In genomic region chr4:139664442-139664841, GRCh38 we compare ENCODE assay signal across 24 cellular contexts. TPM values are rescaled to one million over a fixed set of nuclear protein-coding genes. Genes with fewer than 3 reads are reported as not detected.
A peak's percentile ranks its signal among the peaks of the same experiment; 100 is the strongest.
DNase-seq lines count a peak whose midpoint lies in the region; ATAC-seq and TF ChIP-seq lines count a peak whose summit lies in the region.
"Had no signal": no experiment of that assay in that cellular context is flagged by ENCODE, and none has a peak within 500 bp of the region (broad histone marks: within the 10 kb centered on the region; RNA-seq: fewer than 3 reads in every experiment).

No MANE protein-coding gene starts in this region.

- H4K20me1 ChIP-seq in mammary epithelial cell (ENCODE audit: insufficient read depth, low read length): no peaks in the 10 kb centered on the region

- peak overlapping the region; percentile 93 for H3K27ac Mint-ChIP-seq in MCF 10A (ENCODE audit: low read depth, unreplicated experiment)
- peak overlapping the region in 2 of 3 experiments; percentile 69 to 70 for H3K27ac Mint-ChIP-seq in nephron
- peak overlapping the region; percentile 10 for H3K27ac Mint-ChIP-seq in type B pancreatic cell
- H3K27ac Mint-ChIP-seq in activated CD4-positive, alpha-beta T cell treated with anti-CD3 and anti-CD28 coated beads, Interleukin-2, amount 10 ng/mL, durations not matched to agents 7 days and 5 days: no peak overlapping the region
- H3K27ac Mint-ChIP-seq: CD8-positive, alpha-beta T cell; H9; IgD-negative memory B cell; stimulated activated naive B cell treated with anti-CD40 and anti-IgM and Interleukin-4, amounts not matched to agents 10 μg/mL and 1 μg/mL and 100 μg/mL, for 72 hours had no signal

- H3K4me1 ChIP-seq in mammary epithelial cell (ENCODE audit: insufficient read depth, low read length): peaks cover 13% of the 10 kb centered on the region
- peaks cover 15% of the 10 kb centered on the region for H3K4me1 ChIP-seq in colonic mucosa

- POLR2A ChIA-PET in MCF 10A (lab: Yijun Ruan, JAX): interaction anchor here (0.8 to 3.4 kb wide), 5 partner anchors 19 to 709 kb away, joined by 4 to 21 read pairs (median 17); partner anchors contain the start of genes MAML3, SCOC and SETD7
- POLR2A ChIA-PET in activated CD4-positive, alpha-beta T cell treated with anti-CD3 and anti-CD28 coated beads, Interleukin-2, amount 10 ng/mL, durations not matched to agents 7 days and 5 days (lab: Charles Lee): no interaction called here

- in situ Hi-C loops in mammary epithelial cell (cut with MboI; ENCODE audit: low sequenced_read_pairs in 2 of 2): loop anchor here in 1 of 2 donors (25.0 kb wide), 1 partner anchor 598 kb away; no protein-coding TSS in a partner anchor

- H3K9ac ChIP-seq in mammary epithelial cell (ENCODE audit: insufficient read depth, low read length) (no peak overlapping the region), colonic mucosa (ENCODE audit: low read depth in 2 of 2, low read length in 2 of 2) (no peak overlapping the region)

- H3K4me3 Mint-ChIP-seq in MCF 10A (ENCODE audit: unreplicated experiment) (no peak overlapping the region), nephron (peak overlapping the region in 2 of 3 experiments; percentile 16 to 28), type B pancreatic cell (peak overlapping the region; percentile 37)
- no peak overlapping the region for H3K4me3 Mint-ChIP-seq in activated CD4-positive, alpha-beta T cell treated with anti-CD3 and anti-CD28 coated beads, Interleukin-2, amount 10 ng/mL, durations not matched to agents 7 days and 5 days

- H3K27me3 Mint-ChIP-seq in MCF 10A (ENCODE audit: insufficient read depth, unreplicated experiment) (no peaks in the 10 kb centered on the region), nephron (ENCODE audit: low read depth) (no peaks in the 10 kb centered on the region), type B pancreatic cell (no peaks in the 10 kb centered on the region)
- no peaks in the 10 kb centered on the region for H3K27me3 Mint-ChIP-seq in activated CD4-positive, alpha-beta T cell treated with anti-CD3 and anti-CD28 coated beads, Interleukin-2, amount 10 ng/mL, durations not matched to agents 7 days and 5 days

- H3K4me3 ChIP-seq in mammary epithelial cell (replicated peaks in 1 of 3; ENCODE audit: insufficient read depth in 1 of 3, low read depth in 2 of 3, low read length in 3 of 3): no peak overlapping the region
- no peak overlapping the region for H3K4me3 ChIP-seq in colonic mucosa
- H3K4me3 ChIP-seq: suprapubic skin had no signal

- H3K4me2 ChIP-seq in mammary epithelial cell (ENCODE audit: insufficient read depth, low read depth, low read length): no peak overlapping the region

- dilution Hi-C loops in mammary epithelial cell (cut with HindIII; ENCODE audit: low sequenced_read_pairs): no loop called here

- H3K27ac ChIP-seq in mammary epithelial cell (ENCODE audit: insufficient read depth, low read depth, low read length) (no peak overlapping the region), colonic mucosa (peak overlapping the region; percentile 94)

- DNase-seq in MCF 10A (ENCODE audit: unreplicated experiment) (no peak), mammary epithelial cell (no peak), colonic mucosa (no peak), type B pancreatic cell (ENCODE audit: extremely low spot score, unreplicated experiment) (no peak), NCI-H526 (lab: John Stamatoyannopoulos, UW) (no peak)
- no peak for DNase-seq in activated CD4-positive, alpha-beta T cell treated with anti-CD3 and anti-CD28 coated beads, Interleukin-2, amount 10 ng/mL, durations not matched to agents 7 days and 5 days
- DNase-seq: 8988T; activated CD4-positive, alpha-beta T cell treated with anti-CD3 and anti-CD28 coated beads for 48 hours; activated gamma-delta T cell; activated T-cell treated with anti-CD3 and anti-CD28 coated beads, Interleukin-2, amount 50 U/mL, for 1 hour; CD8-positive, alpha-beta T cell; DMS 273 treated with DMSO at 0.1 percent for 48 hours; H9; islet precursor cell; NCI-H1105; NCI-H2081 treated with DMSO at 0.1 percent for 48 hours; NCI-H345; stimulated activated naive B cell treated with anti-CD40 and anti-IgM and Interleukin-4, amounts not matched to agents 10 μg/mL and 1 μg/mL and 100 μg/mL, for 72 hours had no signal

- no peak for ATAC-seq in GM21528 (IDR thresholded peaks at IDR 0.05; ENCODE audit: low FRiP score, unreplicated experiment)
- ATAC-seq: CD8-positive, alpha-beta T cell; SK-N-SH treated with all-trans-retinoic acid at 6 μM for 48 hours had no signal

- no peaks in the 10 kb centered on the region for H3K36me3 Mint-ChIP-seq in MCF 10A (ENCODE audit: insufficient read depth, unreplicated experiment)
- H3K36me3 Mint-ChIP-seq in nephron (ENCODE audit: low read depth): no peaks in the 10 kb centered on the region
- H3K36me3 Mint-ChIP-seq in type B pancreatic cell: peaks cover 3% of the 10 kb centered on the region
- peaks cover 12% of the 10 kb centered on the region for H3K36me3 Mint-ChIP-seq in activated CD4-positive, alpha-beta T cell treated with anti-CD3 and anti-CD28 coated beads, Interleukin-2, amount 10 ng/mL, durations not matched to agents 7 days and 5 days (ENCODE audit: low read depth)

- TF ChIP-seq CTCF in MCF 10A (IDR thresholded peaks at IDR 0.05; ENCODE audit: unreplicated experiment): no peak
- no peak for TF ChIP-seq CTCF in mammary epithelial cell (conservative IDR thresholded peaks at IDR 0.05 in 1 of 2, IDR thresholded peaks at IDR 0.05 in 1 of 2; ENCODE audit: extremely low read depth in 1 of 2, insufficient read depth in 1 of 2, low read depth in 1 of 2, low read length in 2 of 2)
- no peak for TF ChIP-seq CTCF in colonic mucosa (IDR thresholded peaks at IDR 0.05)
- no peak for TF ChIP-seq CTCF in nephron (IDR thresholded peaks at IDR 0.05; ENCODE audit: unreplicated experiment in 3 of 3)
- no peak for TF ChIP-seq CTCF in type B pancreatic cell (conservative IDR thresholded peaks at IDR 0.05)

- WGBS in mammary epithelial cell (ENCODE audit: low coverage, missing lambda C conversion rate): 79% methylated on average over 2 of the region's 2 CpGs

- intact Hi-C loops in MCF 10A (cut with micrococcal nuclease) (no loop called here), mammary epithelial cell (cut with micrococcal nuclease) (loop anchor here (10.0 kb wide), 1 partner anchor 220 kb away; no protein-coding TSS in a partner anchor), colonic mucosa (cut with DNase I) (no loop called here)

- BruUV-seq in MCF 10A (replicated peaks; lab: Mats Ljungman, UMichigan) (no TSS peak), mammary epithelial cell (replicated peaks; lab: Mats Ljungman, UMichigan) (no TSS peak)

- H3K4me1 Mint-ChIP-seq in MCF 10A (ENCODE audit: insufficient read depth, unreplicated experiment) (peaks cover 15% of the 10 kb centered on the region), nephron (peaks cover 44% of the 10 kb centered on the region), type B pancreatic cell (ENCODE audit: unreplicated experiment) (peaks cover 44% of the 10 kb centered on the region)
- peaks cover 46% of the 10 kb centered on the region for H3K4me1 Mint-ChIP-seq in activated CD4-positive, alpha-beta T cell treated with anti-CD3 and anti-CD28 coated beads, Interleukin-2, amount 10 ng/mL, durations not matched to agents 7 days and 5 days

- no peaks in the 10 kb centered on the region for H3K27me3 ChIP-seq in mammary epithelial cell (ENCODE audit: insufficient read depth, low read length)
- no peaks in the 10 kb centered on the region for H3K27me3 ChIP-seq in colonic mucosa
- H3K27me3 ChIP-seq: suprapubic skin had no signal

- CTCF ChIA-PET in MCF 10A (lab: Yijun Ruan, JAX) (interaction anchor here (0.7 to 24.2 kb wide), 8 partner anchors 8 to 921 kb away, joined by 3 to 476 read pairs (median 4); no protein-coding TSS in a partner anchor), mammary epithelial cell (lab: Charles Lee; ENCODE audit: low non-redundant PET) (interaction anchor here (0.6 kb wide), 1 partner anchor 349 kb away, joined by 3 read pairs; no protein-coding TSS in a partner anchor)
- CTCF ChIA-PET in activated CD4-positive, alpha-beta T cell treated with anti-CD3 and anti-CD28 coated beads, Interleukin-2, amount 10 ng/mL, durations not matched to agents 7 days and 5 days (lab: Charles Lee): interaction anchor here (0.6 to 4.6 kb wide), 6 partner anchors 9 to 626 kb away, joined by 3 to 35 read pairs (median 4); no protein-coding TSS in a partner anchor

- no peaks in the 10 kb centered on the region for H3K36me3 ChIP-seq in mammary epithelial cell (ENCODE audit: insufficient read depth, low read length)
- no peaks in the 10 kb centered on the region for H3K36me3 ChIP-seq in colonic mucosa
- H3K36me3 ChIP-seq: suprapubic skin had no signal

- H3K9me3 Mint-ChIP-seq in MCF 10A (ENCODE audit: unreplicated experiment): no peaks in the 10 kb centered on the region
- H3K9me3 Mint-ChIP-seq in nephron: no peaks in the 10 kb centered on the region
- H3K9me3 Mint-ChIP-seq in type B pancreatic cell: peaks cover under 1% of the 10 kb centered on the region
- no peaks in the 10 kb centered on the region for H3K9me3 Mint-ChIP-seq in activated CD4-positive, alpha-beta T cell treated with anti-CD3 and anti-CD28 coated beads, Interleukin-2, amount 10 ng/mL, durations not matched to agents 7 days and 5 days
- H3K9me3 Mint-ChIP-seq: CD8-positive, alpha-beta T cell; IgD-negative memory B cell; stimulated activated naive B cell treated with anti-CD40 and anti-IgM and Interleukin-4, amounts not matched to agents 10 μg/mL and 1 μg/mL and 100 μg/mL, for 72 hours; T-helper 2 cell treated with Interferon-gamma antibody and Interleukin-4, amounts not matched to agents 5 μg/mL and 100 μg/mL, for 36 hours had no signal

- H3K79me2 ChIP-seq in mammary epithelial cell (ENCODE audit: insufficient read depth, low read length): peaks cover 17% of the 10 kb centered on the region

- H3K9me3 ChIP-seq in mammary epithelial cell (replicated peaks; ENCODE audit: insufficient read depth, low read length): no peaks in the 10 kb centered on the region
- H3K9me3 ChIP-seq in colonic mucosa: no peaks in the 10 kb centered on the region
- H3K9me3 ChIP-seq: suprapubic skin had no signal

- H2AFZ ChIP-seq in mammary epithelial cell (ENCODE audit: low read depth, low read length): no peak overlapping the region

RNA-seq across cellular contexts. Expression of gene MGST2, which starts 1.2 kb away (rescaled TPM):
- total RNA-seq in MCF 10A (2022) (27.5 and 41.5 TPM in 2 replicates), mammary epithelial cell (10 to 100 TPM; 14.7 to 15.8 TPM), colonic mucosa (100 to 1,000 TPM; 105 to 157 TPM), type B pancreatic cell (ENCODE audit: low replicate concordance) (43.2 and 63.3 TPM in 2 replicates)
- 36.6 TPM for polyA plus RNA-seq in mammary epithelial cell
- 18.2 TPM for polyA minus RNA-seq in mammary epithelial cell
- 10 to 100 TPM; 22.9 to 25.0 TPM for total RNA-seq in activated CD4-positive, alpha-beta T cell treated with anti-CD3 and anti-CD28 coated beads, Interleukin-2, amount 10 ng/mL, durations not matched to agents 7 days and 5 days

Comparison
In these comparisons a context has a peak if more than half of its experiments do, and no peak if none do; other contexts are left out.
1. H3K4me3 Mint-ChIP-seq: peak in nephron (2 of 3) and type B pancreatic cell (single experiment); none in MCF 10A (single experiment) and activated CD4-positive, alpha-beta T cell treated with anti-CD3 and anti-CD28 coated beads, Interleukin-2, amount 10 ng/mL, durations not matched to agents 7 days and 5 days (single experiment).